ENCODE assay signal across 9 cellular contexts in the genomic region with DNA sequence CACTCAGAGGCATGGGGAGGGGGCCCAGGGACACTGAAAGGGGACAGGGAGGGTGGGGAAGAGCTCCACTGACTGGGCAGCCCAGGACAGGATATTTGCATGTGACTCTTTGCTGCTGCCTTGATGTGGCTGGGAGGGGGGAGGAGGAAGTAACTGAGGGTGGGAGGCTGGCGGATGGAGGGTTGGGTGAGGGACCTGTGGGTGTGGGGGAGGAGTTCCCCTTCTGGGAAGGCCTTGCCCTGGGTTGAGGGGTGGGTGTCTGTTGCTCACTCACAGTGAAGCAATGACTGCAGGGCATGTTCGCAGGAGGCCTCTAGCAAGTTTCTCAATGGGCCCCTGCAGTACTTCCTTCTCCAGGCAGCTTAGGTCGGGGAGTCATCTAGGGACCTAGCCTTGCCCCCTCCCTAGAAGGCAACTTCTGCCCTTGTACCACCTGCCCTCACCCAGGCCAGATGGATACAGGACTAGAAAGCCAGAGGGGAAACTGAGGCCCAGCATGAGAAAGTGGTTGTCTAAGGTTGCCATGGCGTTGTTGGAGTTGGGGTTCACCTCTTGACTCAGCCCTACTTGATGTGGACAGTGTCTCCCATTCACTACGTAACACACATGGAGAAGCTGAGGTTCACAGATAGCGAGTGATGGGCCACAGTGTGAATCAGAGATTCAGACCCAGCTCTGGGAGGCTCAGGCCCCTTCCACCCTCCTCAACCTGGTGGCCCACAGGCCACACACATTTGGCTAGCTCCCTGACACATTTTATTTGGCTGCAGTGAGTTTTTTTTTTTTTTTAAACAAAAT. TPM values are rescaled to one million over a fixed set of nuclear protein-coding genes. Genes with fewer than 3 reads are reported as not detected.
DNase-seq lines count a peak whose midpoint lies in the region; ATAC-seq and TF ChIP-seq lines count a peak whose summit lies in the region.
"Had no signal": no experiment of that assay in that cellular context is flagged by ENCODE, and none has a peak within 500 bp of the region (broad histone marks: within the 10 kb centered on the region; RNA-seq: fewer than 3 reads in every experiment).

No MANE protein-coding gene starts in this region.

- POLR2A ChIA-PET in activated CD8-positive, alpha-beta T cell treated with anti-CD3 and anti-CD28 coated beads, Interleukin-2, amount 10 ng/mL, durations not matched to agents 7 days and 5 days (lab: Charles Lee): interaction anchor here (1.0 to 10.3 kb wide), 8 partner anchors 17 to 117 kb away, joined by 3 to 245 read pairs (median 4); partner anchors contain the start of genes LMAN2, MXD3 and PRR7

- peak; percentile 0 for ATAC-seq in activated CD8-positive, alpha-beta T cell treated with anti-CD3 and anti-CD28 coated beads, Interleukin-2, amount 10 ng/mL, durations not matched to agents 7 days and 5 days
- ATAC-seq in heart left ventricle: peak in 1 of 4 donors; percentile 5
- no peak for ATAC-seq in gastroesophageal sphincter
- ATAC-seq in GM19397 (IDR thresholded peaks at IDR 0.05; ENCODE audit: unreplicated experiment): no peak
- no peak for ATAC-seq in GM19452 (IDR thresholded peaks at IDR 0.05; ENCODE audit: unreplicated experiment)

- DNase-seq in MM.1S (peak; percentile 56), heart left ventricle (peak; percentile 66 to 84 (median 72)), hepatocyte (ENCODE audit: low spot score) (no peak)
- peak; percentile 88 for DNase-seq in activated CD8-positive, alpha-beta T cell treated with anti-CD3 and anti-CD28 coated beads, Interleukin-2, amount 10 ng/mL, durations not matched to agents 7 days and 5 days
- peak; percentile 89 for DNase-seq in stimulated activated CD4-positive, alpha-beta T cell treated with anti-CD3 and anti-CD28 coated beads, Interleukin-4, amount 100 ng/mL, for 24 hours

- H3K4me1 Mint-ChIP-seq in activated CD8-positive, alpha-beta T cell treated with anti-CD3 and anti-CD28 coated beads, Interleukin-2, amount 10 ng/mL, durations not matched to agents 7 days and 5 days (ENCODE audit: low read depth): peaks cover 75% of the 10 kb centered on the region

- H3K79me2 ChIP-seq in MM.1S (ENCODE audit: low read length) (peaks cover 72% of the 10 kb centered on the region), hepatocyte (peaks cover 29% of the 10 kb centered on the region)

- no peak for TF ChIP-seq POLR2A in heart left ventricle (IDR thresholded peaks at IDR 0.05)
- TF ChIP-seq POLR2A in gastroesophageal sphincter (IDR thresholded peaks at IDR 0.05): no peak

- H3F3A ChIP-seq in MM.1S (ENCODE audit: insufficient read depth, low read length): peaks cover 55% of the 10 kb centered on the region

- no peaks in the 10 kb centered on the region for H3K27me3 Mint-ChIP-seq in activated CD8-positive, alpha-beta T cell treated with anti-CD3 and anti-CD28 coated beads, Interleukin-2, amount 10 ng/mL, durations not matched to agents 7 days and 5 days (ENCODE audit: low read depth)

- H3K27ac ChIP-seq in MM.1S (ENCODE audit: low read length) (peak overlapping the region; percentile 98), heart left ventricle (peak overlapping the region in 2 of 12 donors; percentile 46 to 95), gastroesophageal sphincter (peak overlapping the region in 2 of 4 donors; percentile 34 to 41), hepatocyte (no peak overlapping the region)

- no peak overlapping the region for H2AFZ ChIP-seq in MM.1S (ENCODE audit: low read length)
- H2AFZ ChIP-seq in hepatocyte: no peak overlapping the region

- H3K27me3 ChIP-seq in MM.1S (replicated peaks; ENCODE audit: insufficient read depth, low read length): no peaks in the 10 kb centered on the region
- H3K27me3 ChIP-seq in heart left ventricle: no peaks in the 10 kb centered on the region
- H3K27me3 ChIP-seq in gastroesophageal sphincter: no peaks in the 10 kb centered on the region
- H3K27me3 ChIP-seq in hepatocyte: no peaks in the 10 kb centered on the region

- no peaks in the 10 kb centered on the region for H3K9me3 Mint-ChIP-seq in activated CD8-positive, alpha-beta T cell treated with anti-CD3 and anti-CD28 coated beads, Interleukin-2, amount 10 ng/mL, durations not matched to agents 7 days and 5 days (ENCODE audit: insufficient read depth)

- peak overlapping the region; percentile 100 for H3K4me2 ChIP-seq in MM.1S (ENCODE audit: low read depth, low read length)
- no peak overlapping the region for H3K4me2 ChIP-seq in hepatocyte

- CTCF ChIA-PET in activated CD8-positive, alpha-beta T cell treated with anti-CD3 and anti-CD28 coated beads, Interleukin-2, amount 10 ng/mL, durations not matched to agents 7 days and 5 days (lab: Charles Lee): interaction anchor here (0.6 to 14.1 kb wide), 9 partner anchors 17 to 111 kb away, joined by 3 to 252 read pairs (median 16); partner anchors contain the start of genes F12 and PRR7

- no peak for TF ChIP-seq EP300 in gastroesophageal sphincter (IDR thresholded peaks at IDR 0.05)

- H3K36me3 Mint-ChIP-seq in activated CD8-positive, alpha-beta T cell treated with anti-CD3 and anti-CD28 coated beads, Interleukin-2, amount 10 ng/mL, durations not matched to agents 7 days and 5 days (ENCODE audit: low read depth): peaks cover 71% of the 10 kb centered on the region

- no peaks in the 10 kb centered on the region for H3K9me2 ChIP-seq in MM.1S (replicated peaks; ENCODE audit: insufficient read depth, low read length)
- no peaks in the 10 kb centered on the region for H3K9me2 ChIP-seq in hepatocyte (replicated peaks; ENCODE audit: insufficient read depth)

- H3K4me3 Mint-ChIP-seq in activated CD8-positive, alpha-beta T cell treated with anti-CD3 and anti-CD28 coated beads, Interleukin-2, amount 10 ng/mL, durations not matched to agents 7 days and 5 days: peak overlapping the region; percentile 97

- intact Hi-C loops in heart left ventricle (cut with DNase I): no loop called here

- H3K4me1 ChIP-seq in MM.1S (ENCODE audit: low read length) (peaks cover 56% of the 10 kb centered on the region), heart left ventricle (peaks cover 2 to 83% (median 37%) of the 10 kb centered on the region in 12 donors), gastroesophageal sphincter (peaks cover 0 to 68% (median 14%) of the 10 kb centered on the region in 3 donors), hepatocyte (ENCODE audit: insufficient read depth) (peaks cover 9% of the 10 kb centered on the region)

- no peaks in the 10 kb centered on the region for H3K9me3 ChIP-seq in MM.1S (replicated peaks; ENCODE audit: insufficient read depth, low read length)
- no peaks in the 10 kb centered on the region for H3K9me3 ChIP-seq in heart left ventricle
- H3K9me3 ChIP-seq in gastroesophageal sphincter: no peaks in the 10 kb centered on the region
- no peaks in the 10 kb centered on the region for H3K9me3 ChIP-seq in hepatocyte (ENCODE audit: low read depth)

- peak overlapping the region; percentile 98 for H3K4me3 ChIP-seq in MM.1S (ENCODE audit: low read length)
- peak overlapping the region in 1 of 12 donors; percentile 94 for H3K4me3 ChIP-seq in heart left ventricle
- H3K4me3 ChIP-seq in gastroesophageal sphincter: no peak overlapping the region
- H3K4me3 ChIP-seq in hepatocyte: no peak overlapping the region

- H3K9ac ChIP-seq in MM.1S (ENCODE audit: low read length): peak overlapping the region; percentile 99

- H4K20me1 ChIP-seq in MM.1S (ENCODE audit: insufficient read depth, low read length) (no peaks in the 10 kb centered on the region), hepatocyte (ENCODE audit: insufficient read depth, poor library complexity, severe bottlenecking) (peaks cover 4% of the 10 kb centered on the region)

- H3K36me3 ChIP-seq in MM.1S (replicated peaks; ENCODE audit: insufficient read depth, low read length) (peaks cover 20% of the 10 kb centered on the region), heart left ventricle (peaks cover 0 to 38% (median 25%) of the 10 kb centered on the region in 9 donors), gastroesophageal sphincter (peaks cover 0 to 46% of the 10 kb centered on the region in 2 donors), hepatocyte (replicated peaks; ENCODE audit: insufficient read depth, low read depth) (no peaks in the 10 kb centered on the region)

- 80 to 94% (median 88%) methylated on average over 6 of the region's 6 CpGs for WGBS in heart left ventricle, 4 donors
- WGBS in gastroesophageal sphincter (ENCODE audit: low coverage in 1 of 2), 2 donors: 86% methylated on average over 4 of the region's 6 CpGs; no CpG with 5 or more reads in 1 of the 2 donors
- 87% methylated on average over 6 of the region's 6 CpGs for WGBS in hepatocyte (ENCODE audit: low lambda C conversion rate, missing lambda C conversion rate)

- TF ChIP-seq CTCF in MM.1S (IDR thresholded peaks at IDR 0.05; ENCODE audit: low read length): no peak
- TF ChIP-seq CTCF in heart left ventricle (IDR thresholded peaks at IDR 0.05): no peak
- no peak for TF ChIP-seq CTCF in gastroesophageal sphincter (IDR thresholded peaks at IDR 0.05)
- TF ChIP-seq CTCF in hepatocyte (IDR thresholded peaks at IDR 0.05; ENCODE audit: poor library complexity): no peak

- H3K27ac Mint-ChIP-seq in activated CD8-positive, alpha-beta T cell treated with anti-CD3 and anti-CD28 coated beads, Interleukin-2, amount 10 ng/mL, durations not matched to agents 7 days and 5 days: peak overlapping the region; percentile 93

RNA-seq across cellular contexts. Expression of gene GRK6, which starts 3.0 kb away (rescaled TPM):
- 100 to 1,000 TPM; 206 to 213 TPM for total RNA-seq in activated CD8-positive, alpha-beta T cell treated with anti-CD3 and anti-CD28 coated beads, Interleukin-2, amount 10 ng/mL, durations not matched to agents 7 days and 5 days
- total RNA-seq in heart left ventricle (10 to 100 TPM; 12.8 to 33.2 (median 17.3) TPM), gastroesophageal sphincter (10 to 100 TPM; 20.7 to 42.3 (median 31.5) TPM), hepatocyte (29.3 and 31.6 TPM in 2 replicates)
- polyA plus RNA-seq in heart left ventricle (10 to 100 TPM in 1 of 2 donors, 1 to 10 TPM in 1; 6.8 to 29.5 TPM), hepatocyte (27.3 and 31.1 TPM in 2 replicates)

RNA-seq across cellular contexts. Expression of gene PRR7, which starts 17.2 kb away (rescaled TPM):
- 10 to 100 TPM in 1 of 2 experiments, 1 to 10 TPM in 1; 9.8 to 11.6 TPM for total RNA-seq in activated CD8-positive, alpha-beta T cell treated with anti-CD3 and anti-CD28 coated beads, Interleukin-2, amount 10 ng/mL, durations not matched to agents 7 days and 5 days
- total RNA-seq in heart left ventricle (1 to 10 TPM in 8 of 9 donors, under 1 TPM in 1; 0.82 to 5.0 (median 1.8) TPM), gastroesophageal sphincter (1 to 10 TPM in 3 of 4 donors, not detected in 1; 1.6 to 2.7 (median 2.2) TPM), hepatocyte (4.8 TPM in 2 replicates)
- polyA plus RNA-seq in heart left ventricle (1 to 10 TPM; 1.4 to 1.5 TPM), hepatocyte (11.7 and 14.3 TPM in 2 replicates)

RNA-seq across cellular contexts. Expression of gene F12, which starts 20.1 kb away (rescaled TPM):
- total RNA-seq in activated CD8-positive, alpha-beta T cell treated with anti-CD3 and anti-CD28 coated beads, Interleukin-2, amount 10 ng/mL, durations not matched to agents 7 days and 5 days: 1 to 10 TPM; 3.2 to 3.5 TPM
- total RNA-seq in heart left ventricle (under 1 TPM in 1 of 9 donors, not detected in 8; 0.56 TPM), gastroesophageal sphincter (under 1 TPM in 2 of 4 donors, not detected in 2; 0.27 to 0.89 TPM), hepatocyte (16.5 and 18.2 TPM in 2 replicates)
- polyA plus RNA-seq in heart left ventricle (under 1 TPM in 1 of 2 donors, not detected in 1; 0.29 TPM), hepatocyte (46.6 and 49.8 TPM in 2 replicates)

RNA-seq across cellular contexts. Expression of gene PFN3, which starts 29.0 kb away (rescaled TPM):
- not detected for total RNA-seq in activated CD8-positive, alpha-beta T cell treated with anti-CD3 and anti-CD28 coated beads, Interleukin-2, amount 10 ng/mL, durations not matched to agents 7 days and 5 days
- total RNA-seq in heart left ventricle (not detected), gastroesophageal sphincter (not detected), hepatocyte (not detected in 2 replicates)
- polyA plus RNA-seq in heart left ventricle (not detected), hepatocyte (not detected in 2 replicates)
- total RNA-seq: kidney epithelial cell had no signal

RNA-seq across cellular contexts. Expression of gene DBN1, which starts 44.0 kb away (rescaled TPM):
- 100 to 1,000 TPM in 1 of 2 experiments, 10 to 100 TPM in 1; 92.9 to 104 TPM for total RNA-seq in activated CD8-positive, alpha-beta T cell treated with anti-CD3 and anti-CD28 coated beads, Interleukin-2, amount 10 ng/mL, durations not matched to agents 7 days and 5 days
- total RNA-seq in heart left ventricle: 10 to 100 TPM; 12.3 to 60.7 (median 23.3) TPM
- 10 to 100 TPM; 13.2 to 28.1 TPM for polyA plus RNA-seq in heart left ventricle
- 100 to 1,000 TPM in 3 of 4 donors, 10 to 100 TPM in 1; 87.1 to 154 (median 124) TPM for total RNA-seq in gastroesophageal sphincter
- total RNA-seq in hepatocyte: 83.7 and 107 TPM in 2 replicates
- polyA plus RNA-seq in hepatocyte: 116 and 122 TPM in 2 replicates
